Comparison of ENCODE assay signal across 8 cellular contexts in the genomic region with DNA sequence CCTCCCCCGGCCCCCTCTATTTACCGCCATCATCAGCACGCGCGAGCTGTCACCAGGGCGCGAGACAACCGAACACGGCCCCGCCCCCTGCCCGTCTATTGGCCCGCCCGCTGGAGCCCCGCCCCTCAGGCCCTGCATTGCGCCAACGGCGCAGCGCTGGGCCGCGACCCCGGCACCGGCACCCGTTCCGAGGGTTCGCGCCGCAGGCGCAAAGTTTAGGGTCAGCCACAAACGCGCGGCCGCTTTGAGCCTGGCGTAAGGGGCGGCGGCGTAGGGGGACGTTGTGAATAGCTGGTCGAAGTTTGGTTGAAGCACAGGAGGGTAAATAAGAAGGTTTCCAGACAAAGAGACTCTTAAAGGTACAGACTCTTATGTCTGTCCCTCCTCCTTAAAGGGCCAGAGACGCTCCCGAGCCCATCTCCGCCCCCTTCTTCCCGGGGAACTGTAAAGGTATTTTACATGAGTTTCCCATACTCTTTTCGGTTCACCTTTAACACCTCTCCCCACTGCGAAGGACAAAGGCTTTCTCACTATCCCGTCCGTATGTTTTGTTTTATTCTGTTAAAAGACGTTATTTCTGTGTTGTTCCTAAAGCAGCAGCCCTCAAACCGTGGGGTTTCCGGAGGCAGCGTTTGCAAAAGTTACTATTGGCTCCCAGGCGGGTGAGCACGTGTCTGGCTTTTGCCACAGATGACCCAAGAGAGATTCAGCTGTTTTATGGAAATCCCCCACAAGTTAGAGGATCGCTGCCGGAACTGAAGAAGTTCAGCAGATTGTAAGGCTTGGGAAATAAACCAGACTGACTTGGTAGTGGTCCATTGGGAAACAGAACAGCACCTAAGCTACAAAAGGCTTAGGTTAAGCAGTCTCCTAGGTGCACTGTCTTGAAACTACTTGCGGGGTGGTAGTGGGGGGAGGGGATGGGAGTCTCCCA. TPM values are rescaled to one million over a fixed set of nuclear protein-coding genes. Genes with fewer than 3 reads are reported as not detected.
DNase-seq lines count a peak whose midpoint lies in the region; ATAC-seq and TF ChIP-seq lines count a peak whose summit lies in the region.

Gene USP49, minus strand, starts transcription at position 76 of the 934 bp plus-strand sequence. CDS start 88,392 bp downstream, outside the sequence.

- intact Hi-C loops in CD14-positive monocyte (cut with micrococcal nuclease) (loop anchor here (5.0 to 10.0 kb wide), 3 partner anchors 108 to 171 kb away; partner anchors contain the start of genes TOMM6 (in 2 of the 2) and PRICKLE4 (in 1 of the 2)), right lobe of liver (cut with DNase I) (no loop called here)

- POLR2A ChIA-PET in activated CD4-positive, alpha-beta T cell treated with anti-CD3 and anti-CD28 coated beads, Interleukin-2, amount 10 ng/mL, durations not matched to agents 7 days and 5 days (lab: Charles Lee), result interaction anchor here (0.6 to 1.3 kb wide), 2 partner anchors 146 to 256 kb away, joined by 3 read pairs; no protein-coding TSS in a partner anchor

- peak within 1 kb of the TSS; percentile 65 to 81 (median 66) for H3K4me3 ChIP-seq in right lobe of liver

- peaks cover 0 to 7% (median 2%) of the 10 kb centered on the region in 4 donors for H3K4me1 ChIP-seq in right lobe of liver

- no peak for TF ChIP-seq POLR2A in right lobe of liver (IDR thresholded peaks at IDR 0.05)

- H3K27ac ChIP-seq in right lobe of liver, result peak within 1 kb of the TSS in 2 of 3 donors; percentile 58 to 76

- no peaks in the 10 kb centered on the region for H3K27me3 ChIP-seq in right lobe of liver

- H3K9me3 Mint-ChIP-seq in CD14-positive monocyte, result no peaks in the 10 kb centered on the region
- no peaks in the 10 kb centered on the region for H3K9me3 Mint-ChIP-seq in activated CD4-positive, alpha-beta T cell treated with anti-CD3 and anti-CD28 coated beads, Interleukin-2, amount 10 ng/mL, durations not matched to agents 7 days and 5 days

- no peaks in the 10 kb centered on the region for H3K27me3 Mint-ChIP-seq in CD14-positive monocyte (ENCODE audit: low read depth in 3 of 3)
- H3K27me3 Mint-ChIP-seq in activated CD4-positive, alpha-beta T cell treated with anti-CD3 and anti-CD28 coated beads, Interleukin-2, amount 10 ng/mL, durations not matched to agents 7 days and 5 days, result no peaks in the 10 kb centered on the region

- no peaks in the 10 kb centered on the region for H3K9me3 ChIP-seq in right lobe of liver

- no peaks in the 10 kb centered on the region for H3K36me3 ChIP-seq in right lobe of liver

- ATAC-seq in GM19372 (IDR thresholded peaks at IDR 0.05; ENCODE audit: low read depth, unreplicated experiment), result peak; percentile 80
- peak; percentile 78 for ATAC-seq in HG03521 (IDR thresholded peaks at IDR 0.05; ENCODE audit: unreplicated experiment)
- ATAC-seq in right lobe of liver, result peak; percentile 98 to 99 (median 99)

- TF ChIP-seq CTCF in CD14-positive monocyte (IDR thresholded peaks at IDR 0.05), result no peak
- no peak for TF ChIP-seq CTCF in right lobe of liver (IDR thresholded peaks at IDR 0.05)

- DNase-seq in CD14-positive monocyte (ENCODE audit: low spot score) (peak; percentile 83), NCI-H526 treated with DMSO at 0.1 percent for 48 hours (lab: John Stamatoyannopoulos, UW) (peak; percentile 77), dermis microvascular lymphatic vessel endothelial cell (ENCODE audit: low read depth in 2 of 2) (peak; percentile 77 to 93), right lobe of liver (peak; percentile 91 to 92 (median 91))
- peak; percentile 92 for DNase-seq in activated CD4-positive, alpha-beta T cell treated with anti-CD3 and anti-CD28 coated beads, Interleukin-2, amount 10 ng/mL, durations not matched to agents 7 days and 5 days
- DNase-seq in stimulated activated CD4-positive, alpha-beta T cell treated with anti-CD3 and anti-CD28 coated beads, Interleukin-4, amount 100 ng/mL, for 4 hours, result peak; percentile 86 to 94

- H3K36me3 Mint-ChIP-seq in CD14-positive monocyte, result peaks cover 3% of the 10 kb centered on the region in 2 donors
- H3K36me3 Mint-ChIP-seq in activated CD4-positive, alpha-beta T cell treated with anti-CD3 and anti-CD28 coated beads, Interleukin-2, amount 10 ng/mL, durations not matched to agents 7 days and 5 days (ENCODE audit: low read depth), result no peaks in the 10 kb centered on the region

- H3K4me3 Mint-ChIP-seq in CD14-positive monocyte, result peak within 1 kb of the TSS in 1 of 2 donors; percentile 94
- no peak within 1 kb of the TSS for H3K4me3 Mint-ChIP-seq in activated CD4-positive, alpha-beta T cell treated with anti-CD3 and anti-CD28 coated beads, Interleukin-2, amount 10 ng/mL, durations not matched to agents 7 days and 5 days

- peaks cover 13% of the 10 kb centered on the region for H3K4me1 Mint-ChIP-seq in CD14-positive monocyte
- peaks cover 16% of the 10 kb centered on the region for H3K4me1 Mint-ChIP-seq in activated CD4-positive, alpha-beta T cell treated with anti-CD3 and anti-CD28 coated beads, Interleukin-2, amount 10 ng/mL, durations not matched to agents 7 days and 5 days

- H3K27ac Mint-ChIP-seq in CD14-positive monocyte, result peak within 1 kb of the TSS in 6 of 7 donors; percentile 90 to 97 (median 94)
- H3K27ac Mint-ChIP-seq in activated CD4-positive, alpha-beta T cell treated with anti-CD3 and anti-CD28 coated beads, Interleukin-2, amount 10 ng/mL, durations not matched to agents 7 days and 5 days, result peak within 1 kb of the TSS; percentile 82

- WGBS in right lobe of liver (ENCODE audit: insufficient coverage, low coverage, low lambda C conversion rate, missing lambda C conversion rate), result 0% methylated on average over 29 of the region's 55 CpGs

- CTCF ChIA-PET in activated CD4-positive, alpha-beta T cell treated with anti-CD3 and anti-CD28 coated beads, Interleukin-2, amount 10 ng/mL, durations not matched to agents 7 days and 5 days (lab: Charles Lee), result interaction anchor here (0.9 to 4.2 kb wide), 8 partner anchors 9 to 148 kb away, joined by 3 to 17 read pairs (median 6); partner anchors contain the start of genes BYSL, MED20 and TOMM6

RNA-seq across cellular contexts. Expression of gene USP49, which starts in this region (rescaled TPM):
- polyA plus RNA-seq in CD14-positive monocyte, result under 1 TPM; 0.08 to 0.37 TPM
- total RNA-seq in activated CD4-positive, alpha-beta T cell treated with anti-CD3 and anti-CD28 coated beads, Interleukin-2, amount 10 ng/mL, durations not matched to agents 7 days and 5 days, result 1 to 10 TPM; 6.3 to 7.0 TPM
- total RNA-seq in dermis microvascular lymphatic vessel endothelial cell (1.3 and 2.0 TPM in 2 replicates), right lobe of liver (1 to 10 TPM in 5 of 6 experiments, under 1 TPM in 1; 0.87 to 2.0 (median 1.3) TPM)

Comparison
In these comparisons a context has a peak if more than half of its experiments do, and no peak if none do; other contexts are left out.
1. Peak in every context shown above with its lines: DNase-seq, ATAC-seq, H3K4me3 ChIP-seq and H3K27ac ChIP-seq.
2. Peak in DNase-seq in CD14-positive monocyte; RNA of the gene not detected or under 1 TPM.
3. intact Hi-C loops: an anchor here in CD14-positive monocyte (5.0 to 10.0 kb wide); none called in right lobe of liver.